ENCODE assay signal across 29 cellular contexts in the genomic region with DNA sequence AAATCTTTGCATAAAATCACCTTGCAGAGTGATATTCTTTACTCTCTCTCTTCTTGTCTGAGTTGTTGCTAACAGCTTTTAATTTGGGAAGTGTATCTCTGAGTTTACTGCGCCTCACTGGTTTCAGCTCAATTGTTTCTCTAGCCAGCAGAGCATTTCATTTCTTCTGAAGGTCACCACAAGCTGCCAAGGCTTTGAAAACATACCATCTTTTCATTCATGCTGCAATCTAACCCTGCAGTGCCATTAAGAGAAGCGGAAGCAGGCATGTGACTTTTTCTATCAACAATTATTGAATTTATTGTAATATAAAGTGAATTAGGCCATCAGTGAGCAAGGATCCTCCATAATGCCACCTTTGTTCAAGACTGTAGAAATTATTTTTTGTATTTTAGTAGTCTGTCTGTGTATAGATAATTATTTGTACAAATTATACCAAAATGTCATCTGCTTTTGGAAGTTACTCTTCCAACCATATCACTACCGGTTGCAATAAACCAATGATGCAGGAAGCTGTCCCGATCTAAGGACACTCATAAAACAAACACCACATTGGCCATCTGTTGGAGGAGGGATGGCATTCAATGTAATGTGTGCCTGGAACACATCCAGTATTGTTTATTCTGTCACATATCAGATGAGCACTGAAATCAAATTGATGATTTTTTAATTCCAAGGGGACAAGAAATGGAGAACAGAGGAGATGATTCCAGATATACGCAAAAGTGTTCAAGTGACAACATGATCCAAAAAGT. TPM values are rescaled to one million over a fixed set of nuclear protein-coding genes. Genes with fewer than 3 reads are reported as not detected.
DNase-seq lines count a peak whose midpoint lies in the region; ATAC-seq and TF ChIP-seq lines count a peak whose summit lies in the region.
"Had no signal": no experiment of that assay in that cellular context is flagged by ENCODE, and none has a peak within 500 bp of the region (broad histone marks: within the 10 kb centered on the region; RNA-seq: fewer than 3 reads in every experiment).

No MANE protein-coding gene starts in this region.

- H3F3A ChIP-seq in neural progenitor cell (ENCODE audit: low read depth): no peaks in the 10 kb centered on the region

- no peaks in the 10 kb centered on the region for H3K27me3 ChIP-seq in neural progenitor cell
- H3K27me3 ChIP-seq: heart left ventricle, tibial artery had no signal

- no peak overlapping the region for H2AFZ ChIP-seq in neural progenitor cell (replicated peaks)

- peaks cover 4% of the 10 kb centered on the region for H3K4me1 ChIP-seq in neural progenitor cell
- H3K4me1 ChIP-seq: heart left ventricle, tibial artery had no signal

- no peak overlapping the region for H3K9ac ChIP-seq in neural progenitor cell

- no peaks in the 10 kb centered on the region for H3K79me2 ChIP-seq in neural progenitor cell (ENCODE audit: low read depth)

- no peaks in the 10 kb centered on the region for H3K9me3 ChIP-seq in neural progenitor cell (ENCODE audit: low read depth)
- H3K9me3 ChIP-seq: heart left ventricle, tibial artery had no signal

- H3K27me3 Mint-ChIP-seq in neural progenitor cell (ENCODE audit: insufficient read depth, low read depth): peaks cover 5% of the 10 kb centered on the region
- H3K27me3 Mint-ChIP-seq: activated naive CD8-positive, alpha-beta T cell; CD8-positive, alpha-beta memory T cell; stimulated activated naive CD8-positive, alpha-beta T cell treated with anti-CD3 and anti-CD28 coated beads, Interleukin-15, amount 100 ng/mL, for 72 hours had no signal

- TF ChIP-seq CTCF in epithelial cell of proximal tubule (conservative IDR thresholded peaks at IDR 0.05; ENCODE audit: low read depth, low read length) (no peak), neural progenitor cell (IDR thresholded peaks at IDR 0.05) (no peak)

- no peak overlapping the region for H3K27ac ChIP-seq in neural progenitor cell
- H3K27ac ChIP-seq: heart left ventricle, tibial artery had no signal

- no peak overlapping the region for H3K4me2 ChIP-seq in neural progenitor cell

- peaks cover 11% of the 10 kb centered on the region for H3K4me1 Mint-ChIP-seq in neural progenitor cell
- H3K4me1 Mint-ChIP-seq: CD8-positive, alpha-beta memory T cell; stimulated activated naive CD8-positive, alpha-beta T cell treated with anti-CD3 and anti-CD28 coated beads, Interleukin-15, amount 100 ng/mL, for 72 hours had no signal

- peaks cover 3% of the 10 kb centered on the region for H3K9me3 Mint-ChIP-seq in neural progenitor cell

- H3K27ac Mint-ChIP-seq in neural progenitor cell: peak overlapping the region; percentile 13
- H3K27ac Mint-ChIP-seq: activated naive CD8-positive, alpha-beta T cell; CD8-positive, alpha-beta memory T cell; stimulated activated naive CD8-positive, alpha-beta T cell treated with anti-CD3 and anti-CD28 coated beads, Interleukin-15, amount 100 ng/mL, for 72 hours had no signal

- H3K36me3 ChIP-seq in neural progenitor cell: no peaks in the 10 kb centered on the region
- H3K36me3 ChIP-seq: heart left ventricle, tibial artery had no signal

- no peak overlapping the region for H3K4me3 Mint-ChIP-seq in neural progenitor cell
- H3K4me3 Mint-ChIP-seq: activated naive CD8-positive, alpha-beta T cell; CD8-positive, alpha-beta memory T cell; stimulated activated naive CD8-positive, alpha-beta T cell treated with anti-CD3 and anti-CD28 coated beads, Interleukin-15, amount 100 ng/mL, for 72 hours had no signal

- ATAC-seq in stimulated activated naive CD8-positive, alpha-beta T cell treated with anti-CD3 and anti-CD28 coated beads, Interleukin-15, Interleukin-2, amounts not matched to agents 100 U/mL and 50 U/mL, for 24 hours: no peak
- ATAC-seq: heart left ventricle; stimulated activated naive CD8-positive, alpha-beta T cell treated with anti-CD3 and anti-CD28 coated beads, Interleukin-15, amount 100 ng/mL, for 72 hours had no signal

- no peaks in the 10 kb centered on the region for H3K36me3 Mint-ChIP-seq in neural progenitor cell
- H3K36me3 Mint-ChIP-seq: activated naive CD8-positive, alpha-beta T cell; CD8-positive, alpha-beta memory T cell had no signal

- DNase-seq in Caki2 (ENCODE audit: low read depth) (peak; percentile 41), NCI-H2171 (lab: John Stamatoyannopoulos, UW) (peak; percentile 36), epithelial cell of proximal tubule (ENCODE audit: low read depth) (peak; percentile 12), neural progenitor cell (ENCODE audit: low spot score) (no peak), NCI-H345 treated with DMSO at 0.1 percent for 48 hours (lab: John Stamatoyannopoulos, UW; ENCODE audit: unreplicated experiment) (no peak), NCI-H1105 (lab: John Stamatoyannopoulos, UW) (no peak), NCI-H82 (lab: John Stamatoyannopoulos, UW) (no peak)
- no peak for DNase-seq in stimulated activated naive CD8-positive, alpha-beta T cell treated with anti-CD3 and anti-CD28 coated beads, Interleukin-15, Interleukin-2, amounts not matched to agents 100 U/mL and 50 U/mL, for 24 hours
- DNase-seq: activated CD4-positive, alpha-beta T cell treated with anti-CD3 and anti-CD28 coated beads for 4 hours; activated T-cell treated with anti-CD3 and anti-CD28 coated beads for 4 hours; anterior cingulate cortex; CD8-positive, alpha-beta memory T cell; effector CD4-positive, alpha-beta T cell; HCEC 1CT; heart left ventricle; KBM-7; mammary epithelial cell; MM.1S; NCI-H1417 treated with DMSO at 0.1 percent for 48 hours; nucleus accumbens; SIG-M5; stimulated activated naive CD8-positive, alpha-beta T cell treated with anti-CD3 and anti-CD28 coated beads, Interleukin-15, amount 100 ng/mL, for 72 hours; tibial artery had no signal

- H3K4me3 ChIP-seq in epithelial cell of proximal tubule (ENCODE audit: low read depth, low read length): no peak overlapping the region
- no peak overlapping the region for H3K4me3 ChIP-seq in neural progenitor cell
- H3K4me3 ChIP-seq: heart left ventricle, tibial artery had no signal

- no peaks in the 10 kb centered on the region for H4K20me1 ChIP-seq in neural progenitor cell (ENCODE audit: low read depth)

- in situ Hi-C loops in Caki2 (cut with HindIII; ENCODE audit: low pct_unique_long_range_greater_than_20kb, low sequenced_read_pairs): no loop called here

RNA-seq across cellular contexts. Expression of gene HS3ST5, which starts 26.8 kb away (rescaled TPM):
- total RNA-seq in Caki2 (2014; rRNA removed; shearing (Covaris generic); ENCODE audit: low replicate concordance): not detected in 2 replicates
- total RNA-seq in epithelial cell of proximal tubule (0.17 TPM in 1 of 2 replicates, not detected in the other), neural progenitor cell (ENCODE audit: low replicate concordance) (0.34 and 0.37 TPM in 2 replicates)
- total RNA-seq: A673; bronchial epithelial cell; CD8-positive, alpha-beta memory T cell; heart left ventricle; mammary epithelial cell; NCI-H460; pulmonary artery endothelial cell; T-helper 1 cell treated with Interleukin-12 subunit alpha and Interleukin-12 subunit beta and Interleukin-4 antibody, amounts not matched to agents 30 ng/mL and 1 ng/mL, for 36 hours had no signal

Comparison
In these comparisons a context has a peak if more than half of its experiments do, and no peak if none do; other contexts are left out.
1. DNase-seq: peak in Caki2 (single experiment), NCI-H2171 (single experiment) and epithelial cell of proximal tubule (single experiment); none in neural progenitor cell (single experiment), stimulated activated naive CD8-positive, alpha-beta T cell treated with anti-CD3 and anti-CD28 coated beads, Interleukin-15, Interleukin-2, amounts not matched to agents 100 U/mL and 50 U/mL, for 24 hours (single experiment), NCI-H345 treated with DMSO at 0.1 percent for 48 hours (single experiment), NCI-H1105 (single experiment) and NCI-H82 (single experiment).